Comparison of ENCODE assay signal across 18 cellular contexts in genomic region chr6:160477901-160478300, GRCh38.
"Had no signal": no experiment of that assay in that cellular context is flagged by ENCODE, and none has a peak within 500 bp of the region (broad histone marks: within the 10 kb centered on the region; RNA-seq: fewer than 3 reads in every experiment).

No MANE protein-coding gene starts in this region.

- H3K4me3 ChIP-seq: esophagus squamous epithelium, gastroesophageal sphincter, heart left ventricle, prostate gland, spleen, thoracic aorta, vagina had no signal

- H3K9me3 ChIP-seq: prostate gland, thoracic aorta, vagina had no signal

- H3K27me3 ChIP-seq: esophagus squamous epithelium, gastroesophageal sphincter, spleen, vagina had no signal

- H3K36me3 ChIP-seq: heart left ventricle, prostate gland, thoracic aorta, vagina had no signal

- DNase-seq: activated CD4-positive, alpha-beta memory T cell treated with anti-CD3 and anti-CD28 coated beads, Interleukin-2, amount 10 ng/mL, durations not matched to agents 7 days and 5 days; activated CD4-positive, alpha-beta T cell treated with anti-CD3 and anti-CD28 coated beads, Interleukin-2, amount 10 ng/mL, durations not matched to agents 24 days and 14 days; activated effector memory CD4-positive, alpha-beta T cell treated with anti-CD3 and anti-CD28 coated beads, Interleukin-2, amount 50 U/mL, for 16 hours; activated naive CD4-positive, alpha-beta T cell treated with anti-CD3 and anti-CD28 coated beads, Interleukin-2, amount 10 ng/mL, durations not matched to agents 7 days and 5 days; central memory CD4-positive, alpha-beta T cell; esophagus squamous epithelium; heart left ventricle; kidney; natural killer cell; spleen; stimulated activated CD4-positive, alpha-beta T cell treated with anti-CD3 and anti-CD28 coated beads, Interleukin-4, amount 100 ng/mL, for 1 hour; stimulated activated naive CD4-positive, alpha-beta T cell; T-helper 17 cell had no signal

- H3K27ac ChIP-seq: esophagus squamous epithelium, gastroesophageal sphincter, heart left ventricle, prostate gland, spleen, thoracic aorta, vagina had no signal

- ATAC-seq: gastroesophageal sphincter, heart left ventricle, left lobe of liver, natural killer cell, T-helper 17 cell had no signal

- H3K4me1 ChIP-seq: esophagus squamous epithelium, gastroesophageal sphincter, heart left ventricle, prostate gland, spleen, vagina had no signal
